Comparison of ENCODE assay signal across 2 cellular contexts in the genomic region with DNA sequence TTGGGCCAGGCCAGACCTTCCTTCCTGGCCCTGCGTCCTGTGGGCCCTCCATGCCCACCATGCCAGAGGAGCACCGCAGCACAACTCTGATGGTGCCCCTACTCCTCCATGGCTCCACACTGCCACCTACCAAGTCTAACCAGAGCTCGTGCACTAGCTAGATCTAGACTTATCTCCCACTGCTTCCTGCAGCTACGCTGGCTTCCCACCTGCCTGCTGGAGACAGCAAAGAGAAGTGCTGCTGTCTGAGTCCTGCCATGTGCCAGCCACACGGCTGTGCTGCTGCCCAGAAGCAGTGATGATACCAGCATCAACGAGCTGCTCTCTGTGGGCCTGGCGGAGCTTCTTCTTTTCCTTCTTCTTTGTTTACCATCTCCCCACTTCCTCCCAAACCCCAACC.
A peak's percentile ranks its signal among the peaks of the same experiment; 100 is the strongest.
TF ChIP-seq lines count a peak whose summit lies in the region.

No MANE protein-coding gene starts in this region.

TF ChIP-seq in HCT116, 20 proteins besides CTCF, POLR2A, EP300 and RAD21:
- no peak for TF ChIP-seq POLR2AphosphoS5 (IDR thresholded peaks at IDR 0.05; ENCODE audit: low read depth, low read length)
- TF ChIP-seq, protein P1, sequence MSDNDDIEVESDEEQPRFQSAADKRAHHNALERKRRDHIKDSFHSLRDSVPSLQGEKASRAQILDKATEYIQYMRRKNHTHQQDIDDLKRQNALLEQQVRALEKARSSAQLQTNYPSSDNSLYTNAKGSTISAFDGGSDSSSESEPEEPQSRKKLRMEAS (IDR thresholded peaks at IDR 0.05): peak; percentile 68

TF ChIP-seq in H1, 55 proteins besides CTCF, POLR2A, EP300 and RAD21:
- TF ChIP-seq, protein P1 (IDR thresholded peaks at IDR 0.05): peak; percentile 74
- TF ChIP-seq, protein P2, sequence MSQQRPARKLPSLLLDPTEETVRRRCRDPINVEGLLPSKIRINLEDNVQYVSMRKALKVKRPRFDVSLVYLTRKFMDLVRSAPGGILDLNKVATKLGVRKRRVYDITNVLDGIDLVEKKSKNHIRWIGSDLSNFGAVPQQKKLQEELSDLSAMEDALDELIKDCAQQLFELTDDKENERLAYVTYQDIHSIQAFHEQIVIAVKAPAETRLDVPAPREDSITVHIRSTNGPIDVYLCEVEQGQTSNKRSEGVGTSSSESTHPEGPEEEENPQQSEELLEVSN (IDR thresholded peaks at IDR 0.05): 0 out of 2 replicates have a peak, but pooled peaks have one; percentile 32
- TF ChIP-seq ZNF274 (IDR thresholded peaks at IDR 0.05; ENCODE audit: borderline replicate concordance, extremely low read depth, low read length): no peak
- no peak for TF ChIP-seq HDAC2 (IDR thresholded peaks at IDR 0.05; ENCODE audit: borderline replicate concordance in 1 of 2, low read depth in 2 of 2, low read length in 2 of 2)
- no peak for TF ChIP-seq SP2 (IDR thresholded peaks at IDR 0.05; ENCODE audit: low read length)
TF ChIP-seq in H1: peak in this region for 2.
